In the genomic region with DNA sequence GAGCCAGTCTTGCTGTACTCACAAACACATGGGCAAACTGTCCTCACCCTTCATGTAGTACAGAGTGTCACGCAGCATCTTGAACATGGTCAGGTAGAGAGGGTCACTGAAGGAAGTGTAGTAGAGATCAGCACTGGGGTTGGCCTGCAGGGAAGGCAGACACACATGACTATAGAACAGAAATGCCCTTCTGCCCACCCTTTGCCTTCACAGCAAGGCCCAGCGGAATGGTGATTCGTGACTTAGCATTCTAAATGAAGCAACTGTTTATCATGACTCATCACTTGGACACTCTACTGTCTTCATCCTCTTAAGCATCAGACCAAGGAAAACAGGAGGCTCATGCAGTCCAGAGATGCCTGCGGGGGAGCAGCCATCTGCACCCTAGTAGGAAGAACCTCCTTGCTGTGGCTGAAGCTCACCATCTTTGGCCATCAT, we compare ENCODE assay signal across 10 cellular contexts. TPM values are rescaled to one million over a fixed set of nuclear protein-coding genes. Genes with fewer than 3 reads are reported as not detected.
DNase-seq lines count a peak whose midpoint lies in the region; ATAC-seq and TF ChIP-seq lines count a peak whose summit lies in the region.
"Had no signal": no experiment of that assay in that cellular context is flagged by ENCODE, and none has a peak within 500 bp of the region (broad histone marks: within the 10 kb centered on the region; RNA-seq: fewer than 3 reads in every experiment).

No MANE protein-coding gene starts in this region.

- POLR2A ChIA-PET in naive thymus-derived CD8-positive, alpha-beta T cell (lab: Charles Lee) = no interaction called here

- intact Hi-C loops in dorsolateral prefrontal cortex (cut with DNase I) = loop anchor here in 1 of 2 donors (5.0 kb wide), 1 partner anchor 70 kb away; no protein-coding TSS in a partner anchor

- no peak for TF ChIP-seq CTCF in dorsolateral prefrontal cortex (IDR thresholded peaks at IDR 0.05 in 54 of 56, conservative IDR thresholded peaks at IDR 0.05 in 2 of 56; ENCODE audit: low read depth in 1 of 56, partially characterized antibody in 56 of 56)

- H3K27me3 ChIP-seq in dorsolateral prefrontal cortex = no peaks in the 10 kb centered on the region

- peaks cover 0 to 92% (median 40%) of the 10 kb centered on the region in 3 donors for H3K36me3 Mint-ChIP-seq in naive thymus-derived CD8-positive, alpha-beta T cell

- DNase-seq in Daoy (ENCODE audit: low read depth) (peak; percentile 55), NCI-H460 (ENCODE audit: extremely low read depth, low read depth) (peak; percentile 49), dorsolateral prefrontal cortex (peak in 8 of 10 donors; percentile 16 to 84 (median 74)), OCI-M1 (lab: John Stamatoyannopoulos, UW) (no peak), NCI-H510A (lab: John Stamatoyannopoulos, UW) (no peak), NCI-H1694 (lab: John Stamatoyannopoulos, UW) (no peak)
- DNase-seq in naive thymus-derived CD8-positive, alpha-beta T cell = no peak

- no peaks in the 10 kb centered on the region for H3K27me3 Mint-ChIP-seq in naive thymus-derived CD8-positive, alpha-beta T cell

- H3K4me3 ChIP-seq in dorsolateral prefrontal cortex = no peak overlapping the region

- peak overlapping the region in 6 of 10 donors; percentile 29 to 72 (median 52) for H3K27ac Mint-ChIP-seq in naive thymus-derived CD8-positive, alpha-beta T cell
- H3K27ac Mint-ChIP-seq: mesothelial cell of epicardium had no signal

- peaks cover 9 to 34% (median 19%) of the 10 kb centered on the region in 4 donors for H3K4me1 Mint-ChIP-seq in naive thymus-derived CD8-positive, alpha-beta T cell
- H3K4me1 Mint-ChIP-seq: mesothelial cell of epicardium had no signal

- H3K4me3 Mint-ChIP-seq in naive thymus-derived CD8-positive, alpha-beta T cell = no peak overlapping the region
- H3K4me3 Mint-ChIP-seq: mesothelial cell of epicardium had no signal

- H3K27ac ChIP-seq in dorsolateral prefrontal cortex = peak overlapping the region in 55 of 59 donors; percentile 8 to 87 (median 69)

- H3K9me3 Mint-ChIP-seq in naive thymus-derived CD8-positive, alpha-beta T cell = no peaks in the 10 kb centered on the region
- H3K9me3 Mint-ChIP-seq: mesothelial cell of epicardium had no signal

- no peak for ATAC-seq in naive thymus-derived CD8-positive, alpha-beta T cell
- no peak for ATAC-seq in HG03469 (IDR thresholded peaks at IDR 0.05; ENCODE audit: unreplicated experiment)

RNA-seq across cellular contexts. Expression of gene SERPIND1, which starts 33.4 kb away (rescaled TPM):
- 0.17 TPM in 1 of 2 replicates, not detected in the other for total RNA-seq in Daoy (2014; rRNA removed; shearing (Covaris generic))
- total RNA-seq in NCI-H460 (2014; rRNA removed; shearing (Covaris generic)) = 11.2 and 11.3 TPM in 2 replicates
- 5.6 and 6.7 TPM in 2 replicates for polyA plus RNA-seq in NCI-H460 (2014; cell fraction: nucleus; rRNA removed)
- total RNA-seq in dorsolateral prefrontal cortex = 1 to 10 TPM in 26 of 120 experiments, under 1 TPM in 70, not detected in 24; 0.11 to 4.7 (median 0.61) TPM
- total RNA-seq in naive thymus-derived CD8-positive, alpha-beta T cell = not detected
- not detected for polyA plus RNA-seq in naive thymus-derived CD8-positive, alpha-beta T cell
- total RNA-seq: activated CD8-positive, alpha-beta memory T cell treated with anti-CD3 and anti-CD28 coated beads for 36 hours; mesothelial cell of epicardium had no signal

RNA-seq across cellular contexts. Expression of gene PI4KA, which starts 51.3 kb away (rescaled TPM):
- total RNA-seq in Daoy (2014; rRNA removed; shearing (Covaris generic)) = 13.0 and 15.7 TPM in 2 replicates
- 17.3 and 24.6 TPM in 2 replicates for total RNA-seq in NCI-H460 (2014; rRNA removed; shearing (Covaris generic))
- polyA plus RNA-seq in NCI-H460 (2014; cell fraction: nucleus; rRNA removed) = 46.2 and 51.7 TPM in 2 replicates
- total RNA-seq in dorsolateral prefrontal cortex = 100 to 1,000 TPM; 211 to 601 (median 463) TPM
- 100 to 1,000 TPM; 148 to 158 TPM for total RNA-seq in naive thymus-derived CD8-positive, alpha-beta T cell
- polyA plus RNA-seq in naive thymus-derived CD8-positive, alpha-beta T cell = 10 to 100 TPM; 34.4 to 69.6 (median 50.0) TPM

RNA-seq across cellular contexts. Expression of gene SNAP29, which starts 51.5 kb away (rescaled TPM):
- 5.4 and 6.6 TPM in 2 replicates for total RNA-seq in Daoy (2014; rRNA removed; shearing (Covaris generic))
- total RNA-seq in NCI-H460 (2014; rRNA removed; shearing (Covaris generic)) = 9.0 and 11.2 TPM in 2 replicates
- polyA plus RNA-seq in NCI-H460 (2014; cell fraction: nucleus; rRNA removed) = 2.8 and 4.7 TPM in 2 replicates
- total RNA-seq in dorsolateral prefrontal cortex = 10 to 100 TPM; 16.5 to 33.5 (median 23.5) TPM
- total RNA-seq in naive thymus-derived CD8-positive, alpha-beta T cell = 10 to 100 TPM; 22.5 to 25.1 TPM
- 10 to 100 TPM; 18.2 to 20.8 (median 18.9) TPM for polyA plus RNA-seq in naive thymus-derived CD8-positive, alpha-beta T cell

Comparison
In these comparisons a context has a peak if more than half of its experiments do, and no peak if none do; other contexts are left out.
1. DNase-seq: peak in Daoy (single experiment), NCI-H460 (single experiment) and dorsolateral prefrontal cortex (8 of 10); none in naive thymus-derived CD8-positive, alpha-beta T cell (0 of 10), OCI-M1 (single experiment), NCI-H510A (single experiment) and NCI-H1694 (single experiment).